2 cellular contexts compared by ENCODE assay signal in the genomic region with DNA sequence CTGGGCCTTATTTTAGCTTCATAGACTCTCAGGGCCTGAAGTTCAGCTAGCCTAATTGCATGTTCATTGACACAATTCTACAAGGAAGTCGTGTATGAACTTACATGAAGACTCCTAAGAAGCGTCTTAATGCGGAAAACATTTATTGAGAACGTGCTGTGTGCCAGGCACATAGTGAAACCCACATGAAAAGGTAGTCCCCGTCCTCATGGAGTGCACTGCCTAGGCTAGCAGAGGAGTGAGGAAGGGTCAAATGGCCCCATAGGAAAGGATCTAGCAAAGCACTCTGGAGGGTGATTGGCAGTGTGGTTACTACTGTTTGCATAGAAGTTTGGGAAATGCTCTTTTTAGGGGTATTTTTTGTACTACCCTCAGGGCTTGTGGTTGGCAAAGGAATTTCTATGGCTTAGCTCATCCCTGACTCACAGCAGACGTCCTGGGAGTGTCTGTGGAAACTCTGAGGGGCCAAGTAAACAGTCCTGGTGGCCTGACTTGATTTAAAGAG.
TF ChIP-seq lines count a peak whose summit lies in the region.

No MANE protein-coding gene starts in this region.

TF ChIP-seq in IMR-90, 13 proteins besides CTCF, POLR2A, EP300 and RAD21 (continued from another document):
- TF ChIP-seq ELK1 (IDR thresholded peaks at IDR 0.05; ENCODE audit: borderline replicate concordance, low read depth, low read length) (no peak), CHD1 (IDR thresholded peaks at IDR 0.05; ENCODE audit: low read depth, low read length) (no peak), MAFK (IDR thresholded peaks at IDR 0.05; ENCODE audit: low read depth, low read length) (0 out of 2 replicates have a peak, but pooled peaks have one; percentile 8), RCOR1 (IDR thresholded peaks at IDR 0.05; ENCODE audit: insufficient replicate concordance, low read length) (no peak), BHLHE40 (IDR thresholded peaks at IDR 0.05; ENCODE audit: low read depth, low read length) (no peak), RFX5 (IDR thresholded peaks at IDR 0.05; ENCODE audit: low read depth, low read length) (no peak), MAZ (IDR thresholded peaks at IDR 0.05; ENCODE audit: borderline replicate concordance, low read depth, low read length) (peak; percentile 11; the same call in 1 of the 2 replicates), SMC3 (IDR thresholded peaks at IDR 0.05; ENCODE audit: low read depth, low read length) (no peak), NFE2L2 (IDR thresholded peaks at IDR 0.05; ENCODE audit: low read depth, low read length) (no peak), MXI1 (IDR thresholded peaks at IDR 0.05; ENCODE audit: borderline replicate concordance, low read depth, low read length) (no peak), FOS (IDR thresholded peaks at IDR 0.05; ENCODE audit: low read depth, low read length) (peak; percentile 93)
- TF ChIP-seq, protein P1, sequence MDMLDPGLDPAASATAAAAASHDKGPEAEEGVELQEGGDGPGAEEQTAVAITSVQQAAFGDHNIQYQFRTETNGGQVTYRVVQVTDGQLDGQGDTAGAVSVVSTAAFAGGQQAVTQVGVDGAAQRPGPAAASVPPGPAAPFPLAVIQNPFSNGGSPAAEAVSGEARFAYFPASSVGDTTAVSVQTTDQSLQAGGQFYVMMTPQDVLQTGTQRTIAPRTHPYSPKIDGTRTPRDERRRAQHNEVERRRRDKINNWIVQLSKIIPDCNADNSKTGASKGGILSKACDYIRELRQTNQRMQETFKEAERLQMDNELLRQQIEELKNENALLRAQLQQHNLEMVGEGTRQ (IDR thresholded peaks at IDR 0.05; ENCODE audit: low read depth, low read length) = no peak

TF ChIP-seq in liver, 16 proteins besides CTCF, POLR2A, EP300 and RAD21 (continued from another document):
- TF ChIP-seq REST (IDR thresholded peaks at IDR 0.05) (no peak), SP1 (IDR thresholded peaks at IDR 0.05) (no peak), HNF4G (IDR thresholded peaks at IDR 0.05) (no peak), FOXA2 (IDR thresholded peaks at IDR 0.05) (no peak), EGR1 (IDR thresholded peaks at IDR 0.05; ENCODE audit: low read depth in 2 of 2) (no peak), RXRA (IDR thresholded peaks at IDR 0.05) (no peak), GABPA (IDR thresholded peaks at IDR 0.05 in 1 of 2, conservative IDR thresholded peaks at IDR 0.05 in 1 of 2) (no peak), YY1 (IDR thresholded peaks at IDR 0.05) (no peak), TAF1 (conservative IDR thresholded peaks at IDR 0.05) (no peak), FOXA1 (IDR thresholded peaks at IDR 0.05) (no peak)
- TF ChIP-seq, protein P2, sequence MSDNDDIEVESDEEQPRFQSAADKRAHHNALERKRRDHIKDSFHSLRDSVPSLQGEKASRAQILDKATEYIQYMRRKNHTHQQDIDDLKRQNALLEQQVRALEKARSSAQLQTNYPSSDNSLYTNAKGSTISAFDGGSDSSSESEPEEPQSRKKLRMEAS (IDR thresholded peaks at IDR 0.05) = no peak
- TF ChIP-seq, protein P3, sequence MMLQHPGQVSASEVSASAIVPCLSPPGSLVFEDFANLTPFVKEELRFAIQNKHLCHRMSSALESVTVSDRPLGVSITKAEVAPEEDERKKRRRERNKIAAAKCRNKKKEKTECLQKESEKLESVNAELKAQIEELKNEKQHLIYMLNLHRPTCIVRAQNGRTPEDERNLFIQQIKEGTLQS (IDR thresholded peaks at IDR 0.05) = no peak
